Comparison of ENCODE assay signal across 11 cellular contexts in genomic region chr3:143081844-143082778, GRCh38. TPM values are rescaled to one million over a fixed set of nuclear protein-coding genes. Genes with fewer than 3 reads are reported as not detected.
DNase-seq lines count a peak whose midpoint lies in the region; ATAC-seq, FAIRE-seq and TF ChIP-seq lines count a peak whose summit lies in the region.
"Had no signal": no experiment of that assay in that cellular context is flagged by ENCODE, and none has a peak within 500 bp of the region (broad histone marks: within the 10 kb centered on the region; RNA-seq: fewer than 3 reads in every experiment).

No MANE protein-coding gene starts in this region.

- peak; percentile 80 for ATAC-seq in GM18861 (IDR thresholded peaks at IDR 0.05; ENCODE audit: unreplicated experiment)
- peak; percentile 76 for ATAC-seq in GM21619 (IDR thresholded peaks at IDR 0.05; ENCODE audit: unreplicated experiment)
- peak; percentile 78 for ATAC-seq in HG03571 (IDR thresholded peaks at IDR 0.05; ENCODE audit: unreplicated experiment)
- no peak for ATAC-seq in upper lobe of left lung (ENCODE audit: low FRiP score in 2 of 2)

- TF ChIP-seq EP300 in upper lobe of left lung (IDR thresholded peaks at IDR 0.05): no peak

- H3K9me3 ChIP-seq in upper lobe of left lung: no peaks in the 10 kb centered on the region
- H3K9me3 ChIP-seq: vagina had no signal

- intact Hi-C loops in dorsolateral prefrontal cortex (cut with DNase I): no loop called here

- 77 to 84% methylated on average over 19 of the region's 19 CpGs for WGBS in upper lobe of left lung, 2 donors

- H3K27ac ChIP-seq in dorsolateral prefrontal cortex: peak overlapping the region in 5 of 59 donors; percentile 8 to 61 (median 19)
- H3K27ac ChIP-seq in upper lobe of left lung: peak overlapping the region in 1 of 4 donors; percentile 15
- H3K27ac ChIP-seq: vagina had no signal

- no peak for TF ChIP-seq POLR2A in upper lobe of left lung (IDR thresholded peaks at IDR 0.05)

- no peaks in the 10 kb centered on the region for H3K4me1 ChIP-seq in upper lobe of left lung
- H3K4me1 ChIP-seq: vagina had no signal

- no peaks in the 10 kb centered on the region for H3K36me3 ChIP-seq in upper lobe of left lung
- H3K36me3 ChIP-seq: vagina had no signal

- peak; percentile 12 for DNase-seq in medulla oblongata (ENCODE audit: extremely low spot score)
- no peak for DNase-seq in dorsolateral prefrontal cortex
- DNase-seq in D721Med (ENCODE audit: insufficient read length, low spot score): no peak
- DNase-seq in AG20443 (ENCODE audit: low spot score): no peak
- DNase-seq in upper lobe of left lung: no peak
- DNase-seq: activated CD4-positive, CD25-positive, alpha-beta regulatory T cell treated with anti-CD3 and anti-CD28 coated beads, Interleukin-2, amount 50 U/mL, for 72 hours; posterior cingulate gyrus had no signal

- H3K4me3 ChIP-seq in dorsolateral prefrontal cortex: peak overlapping the region in 20 of 59 donors; percentile 1 to 41 (median 17)
- H3K4me3 ChIP-seq in upper lobe of left lung: no peak overlapping the region
- H3K4me3 ChIP-seq: vagina had no signal

- H3K27me3 ChIP-seq in dorsolateral prefrontal cortex: peaks cover 0 to 3% (median 0%) of the 10 kb centered on the region in 45 donors
- H3K27me3 ChIP-seq in upper lobe of left lung: no peaks in the 10 kb centered on the region
- H3K27me3 ChIP-seq: vagina had no signal

- TF ChIP-seq CTCF in dorsolateral prefrontal cortex (IDR thresholded peaks at IDR 0.05 in 54 of 56, conservative IDR thresholded peaks at IDR 0.05 in 2 of 56; ENCODE audit: low read depth in 1 of 56, partially characterized antibody in 56 of 56) (no peak), D721Med (IDR thresholded peaks at IDR 0.05; ENCODE audit: insufficient read depth, missing control alignments) (no peak), upper lobe of left lung (IDR thresholded peaks at IDR 0.05) (no peak)

- FAIRE-seq in D721Med (lab: Jason Lieb, UNC): no peak

RNA-seq across cellular contexts. Expression of gene CHST2, which starts 37.5 kb away (rescaled TPM):
- 10 to 100 TPM; 11.8 to 32.2 (median 23.5) TPM for total RNA-seq in dorsolateral prefrontal cortex
- 10 to 100 TPM in 4 of 6 donors, 1 to 10 TPM in 2; 2.1 to 12.8 (median 11.7) TPM for total RNA-seq in upper lobe of left lung

Comparison
In these comparisons a context has a peak if more than half of its experiments do, and no peak if none do; other contexts are left out.
1. ATAC-seq: peak in GM18861 (single experiment), GM21619 (single experiment) and HG03571 (single experiment); none in upper lobe of left lung (0 of 2).